Comparison of ENCODE assay signal across 2 cellular contexts in the genomic region with DNA sequence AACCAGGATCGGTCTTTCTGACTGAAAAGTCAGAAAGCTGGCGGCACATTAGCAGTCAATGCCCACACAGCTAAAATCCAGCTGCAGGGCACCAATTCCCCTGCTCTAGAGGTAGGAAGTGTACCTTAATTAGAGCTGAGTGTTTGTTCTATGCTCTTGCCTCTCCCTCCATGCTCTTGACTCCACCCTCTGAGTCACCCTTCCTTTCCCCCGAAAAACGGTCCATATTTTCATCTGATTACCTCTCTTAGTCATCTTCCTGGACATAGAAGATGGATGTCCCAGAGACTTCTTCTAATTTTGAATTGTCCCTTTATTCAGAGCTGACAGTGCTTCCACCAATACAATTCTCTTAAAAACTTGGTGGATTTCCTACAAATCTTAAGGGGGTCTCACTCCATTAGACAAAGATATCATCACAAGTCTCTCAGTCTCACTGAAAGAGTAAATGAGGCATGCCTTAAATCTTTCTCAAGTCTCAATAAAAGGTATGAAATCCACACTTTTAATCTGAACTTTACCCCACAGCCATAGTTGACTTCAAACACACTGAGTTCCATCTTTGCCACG.
TF ChIP-seq lines count a peak whose summit lies in the region.

No MANE protein-coding gene starts in this region.

TF ChIP-seq in HepG2, 621 proteins besides CTCF, POLR2A, EP300 and RAD21 (continues in another document):
- TF ChIP-seq PRMT3 (CRISPR knock-in tag; IDR thresholded peaks at IDR 0.05; ENCODE audit: borderline replicate concordance, low read depth) (no peak), CENPX (CRISPR knock-in tag; IDR thresholded peaks at IDR 0.05) (no peak), CEBPB (IDR thresholded peaks at IDR 0.05; ENCODE audit: borderline replicate concordance, low read depth, low read length) (no peak), KLF13 (CRISPR knock-in tag; IDR thresholded peaks at IDR 0.05) (no peak), ZNF713 (CRISPR knock-in tag; IDR thresholded peaks at IDR 0.05) (no peak), GMEB1 (CRISPR knock-in tag; IDR thresholded peaks at IDR 0.05; ENCODE audit: borderline replicate concordance) (no peak), CC2D1A (CRISPR knock-in tag; IDR thresholded peaks at IDR 0.05) (no peak), THAP9 (CRISPR knock-in tag; IDR thresholded peaks at IDR 0.05; ENCODE audit: borderline replicate concordance) (no peak), ZKSCAN5 (CRISPR knock-in tag; IDR thresholded peaks at IDR 0.05) (no peak), MYC (CRISPR knock-in tag; IDR thresholded peaks at IDR 0.05; ENCODE audit: borderline replicate concordance) (no peak)
- TF ChIP-seq, protein P1, sequence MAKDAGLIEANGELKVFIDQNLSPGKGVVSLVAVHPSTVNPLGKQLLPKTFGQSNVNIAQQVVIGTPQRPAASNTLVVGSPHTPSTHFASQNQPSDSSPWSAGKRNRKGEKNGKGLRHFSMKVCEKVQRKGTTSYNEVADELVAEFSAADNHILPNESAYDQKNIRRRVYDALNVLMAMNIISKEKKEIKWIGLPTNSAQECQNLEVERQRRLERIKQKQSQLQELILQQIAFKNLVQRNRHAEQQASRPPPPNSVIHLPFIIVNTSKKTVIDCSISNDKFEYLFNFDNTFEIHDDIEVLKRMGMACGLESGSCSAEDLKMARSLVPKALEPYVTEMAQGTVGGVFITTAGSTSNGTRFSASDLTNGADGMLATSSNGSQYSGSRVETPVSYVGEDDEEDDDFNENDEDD (CRISPR knock-in tag; IDR thresholded peaks at IDR 0.05; ENCODE audit: borderline replicate concordance), result no peak
- TF ChIP-seq, protein P2, sequence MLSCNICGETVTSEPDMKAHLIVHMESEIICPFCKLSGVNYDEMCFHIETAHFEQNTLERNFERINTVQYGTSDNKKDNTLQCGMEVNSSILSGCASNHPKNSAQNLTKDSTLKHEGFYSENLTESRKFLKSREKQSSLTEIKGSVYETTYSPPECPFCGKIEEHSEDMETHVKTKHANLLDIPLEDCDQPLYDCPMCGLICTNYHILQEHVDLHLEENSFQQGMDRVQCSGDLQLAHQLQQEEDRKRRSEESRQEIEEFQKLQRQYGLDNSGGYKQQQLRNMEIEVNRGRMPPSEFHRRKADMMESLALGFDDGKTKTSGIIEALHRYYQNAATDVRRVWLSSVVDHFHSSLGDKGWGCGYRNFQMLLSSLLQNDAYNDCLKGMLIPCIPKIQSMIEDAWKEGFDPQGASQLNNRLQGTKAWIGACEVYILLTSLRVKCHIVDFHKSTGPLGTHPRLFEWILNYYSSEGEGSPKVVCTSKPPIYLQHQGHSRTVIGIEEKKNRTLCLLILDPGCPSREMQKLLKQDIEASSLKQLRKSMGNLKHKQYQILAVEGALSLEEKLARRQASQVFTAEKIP (CRISPR knock-in tag; IDR thresholded peaks at IDR 0.05; ENCODE audit: borderline replicate concordance), result no peak

TF ChIP-seq in GM23338, 12 proteins besides CTCF, POLR2A, EP300 and RAD21:
- TF ChIP-seq EZH2phosphoT487 (IDR thresholded peaks at IDR 0.05; ENCODE audit: unreplicated experiment) (no peak), POLR2AphosphoS5 (IDR thresholded peaks at IDR 0.05; ENCODE audit: low read depth) (no peak), EZH2 (IDR thresholded peaks at IDR 0.05; ENCODE audit: low read depth, unreplicated experiment) (no peak), ZNF114 (CRISPR knock-in tag; IDR thresholded peaks at IDR 0.05) (no peak), ZNF462 (CRISPR knock-in tag; IDR thresholded peaks at IDR 0.05) (no peak), CREB1 (CRISPR knock-in tag; IDR thresholded peaks at IDR 0.05; ENCODE audit: low read depth) (no peak), NANOG (IDR thresholded peaks at IDR 0.05; ENCODE audit: borderline replicate concordance) (no peak), ETS1 (IDR thresholded peaks at IDR 0.05) (no peak), JUNB (IDR thresholded peaks at IDR 0.05; ENCODE audit: unreplicated experiment) (no peak), STAT1 (IDR thresholded peaks at IDR 0.05; ENCODE audit: unreplicated experiment) (no peak), ZNF331 (CRISPR knock-in tag; IDR thresholded peaks at IDR 0.05; ENCODE audit: low read depth) (no peak)
- TF ChIP-seq, protein P3, sequence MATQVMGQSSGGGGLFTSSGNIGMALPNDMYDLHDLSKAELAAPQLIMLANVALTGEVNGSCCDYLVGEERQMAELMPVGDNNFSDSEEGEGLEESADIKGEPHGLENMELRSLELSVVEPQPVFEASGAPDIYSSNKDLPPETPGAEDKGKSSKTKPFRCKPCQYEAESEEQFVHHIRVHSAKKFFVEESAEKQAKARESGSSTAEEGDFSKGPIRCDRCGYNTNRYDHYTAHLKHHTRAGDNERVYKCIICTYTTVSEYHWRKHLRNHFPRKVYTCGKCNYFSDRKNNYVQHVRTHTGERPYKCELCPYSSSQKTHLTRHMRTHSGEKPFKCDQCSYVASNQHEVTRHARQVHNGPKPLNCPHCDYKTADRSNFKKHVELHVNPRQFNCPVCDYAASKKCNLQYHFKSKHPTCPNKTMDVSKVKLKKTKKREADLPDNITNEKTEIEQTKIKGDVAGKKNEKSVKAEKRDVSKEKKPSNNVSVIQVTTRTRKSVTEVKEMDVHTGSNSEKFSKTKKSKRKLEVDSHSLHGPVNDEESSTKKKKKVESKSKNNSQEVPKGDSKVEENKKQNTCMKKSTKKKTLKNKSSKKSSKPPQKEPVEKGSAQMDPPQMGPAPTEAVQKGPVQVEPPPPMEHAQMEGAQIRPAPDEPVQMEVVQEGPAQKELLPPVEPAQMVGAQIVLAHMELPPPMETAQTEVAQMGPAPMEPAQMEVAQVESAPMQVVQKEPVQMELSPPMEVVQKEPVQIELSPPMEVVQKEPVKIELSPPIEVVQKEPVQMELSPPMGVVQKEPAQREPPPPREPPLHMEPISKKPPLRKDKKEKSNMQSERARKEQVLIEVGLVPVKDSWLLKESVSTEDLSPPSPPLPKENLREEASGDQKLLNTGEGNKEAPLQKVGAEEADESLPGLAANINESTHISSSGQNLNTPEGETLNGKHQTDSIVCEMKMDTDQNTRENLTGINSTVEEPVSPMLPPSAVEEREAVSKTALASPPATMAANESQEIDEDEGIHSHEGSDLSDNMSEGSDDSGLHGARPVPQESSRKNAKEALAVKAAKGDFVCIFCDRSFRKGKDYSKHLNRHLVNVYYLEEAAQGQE (IDR thresholded peaks at IDR 0.05; ENCODE audit: unreplicated experiment), result no peak
